Comparison of ENCODE assay signal across 8 cellular contexts in the genomic region with DNA sequence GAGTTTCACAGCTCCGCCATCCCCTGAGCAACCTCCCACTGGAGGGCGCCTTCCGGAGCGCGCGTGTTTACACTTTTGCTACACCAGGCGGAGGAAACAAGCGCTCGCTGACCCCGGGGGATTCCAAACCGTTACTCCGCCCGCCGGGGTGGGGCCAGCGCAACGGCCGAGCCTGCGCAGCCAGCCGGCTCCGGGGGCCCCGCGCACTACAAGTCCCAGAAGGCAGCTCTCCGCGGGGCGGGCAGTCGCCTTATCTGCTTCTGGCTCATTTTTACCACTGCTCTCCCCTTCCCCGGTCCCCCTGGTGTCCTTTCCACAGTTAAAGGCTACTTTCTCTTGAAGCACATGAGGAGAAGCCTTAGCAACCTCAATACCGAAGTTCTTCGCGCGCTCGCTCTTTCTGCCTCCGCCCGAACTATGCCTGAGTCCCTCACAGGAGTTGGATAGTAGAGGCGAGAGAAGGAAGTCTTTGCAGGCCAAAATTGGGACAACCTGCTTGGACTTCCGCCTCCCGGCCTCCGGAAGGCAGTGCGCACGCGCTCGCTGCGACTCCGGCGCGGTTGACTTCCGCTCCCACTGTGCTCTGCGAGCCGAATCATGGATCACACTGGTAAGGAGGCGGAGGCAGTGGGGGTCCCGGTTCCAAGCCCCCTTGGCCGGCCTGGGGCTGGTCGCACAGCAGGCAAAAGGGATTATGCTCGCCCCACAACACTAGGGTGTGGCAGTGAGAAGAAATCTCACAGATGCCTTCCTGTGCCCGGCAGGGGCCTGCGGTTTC. TPM values are rescaled to one million over a fixed set of nuclear protein-coding genes. Genes with fewer than 3 reads are reported as not detected.
DNase-seq lines count a peak whose midpoint lies in the region; ATAC-seq and TF ChIP-seq lines count a peak whose summit lies in the region.

A gene with protein sequence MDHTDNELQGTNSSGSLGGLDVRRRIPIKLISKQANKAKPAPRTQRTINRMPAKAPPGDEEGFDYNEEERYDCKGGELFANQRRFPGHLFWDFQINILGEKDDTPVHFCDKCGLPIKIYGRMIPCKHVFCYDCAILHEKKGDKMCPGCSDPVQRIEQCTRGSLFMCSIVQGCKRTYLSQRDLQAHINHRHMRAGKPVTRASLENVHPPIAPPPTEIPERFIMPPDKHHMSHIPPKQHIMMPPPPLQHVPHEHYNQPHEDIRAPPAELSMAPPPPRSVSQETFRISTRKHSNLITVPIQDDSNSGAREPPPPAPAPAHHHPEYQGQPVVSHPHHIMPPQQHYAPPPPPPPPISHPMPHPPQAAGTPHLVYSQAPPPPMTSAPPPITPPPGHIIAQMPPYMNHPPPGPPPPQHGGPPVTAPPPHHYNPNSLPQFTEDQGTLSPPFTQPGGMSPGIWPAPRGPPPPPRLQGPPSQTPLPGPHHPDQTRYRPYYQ (plus strand): TSS at position 576 of the 778 bp plus-strand sequence. CDS start 22 bp downstream, at position 598.

- H4K20me1 ChIP-seq in SK-N-SH (ENCODE audit: insufficient read depth), result peaks cover 40% of the 10 kb centered on the region

- no peaks in the 10 kb centered on the region for H3K27me3 ChIP-seq in SK-N-SH (ENCODE audit: insufficient read depth)

- H3K9me2 ChIP-seq in SK-N-SH, result no peaks in the 10 kb centered on the region

- H3K27ac ChIP-seq in SK-N-SH (ENCODE audit: low read depth in 2 of 2, low read length in 1 of 2), result peak within 1 kb of the TSS; percentile 98 to 100
- H3K27ac ChIP-seq in temporal lobe (ENCODE audit: low read depth, low read length), result peak within 1 kb of the TSS; percentile 88

- peak; percentile 69 for TF ChIP-seq RAD21 in SK-N-SH (IDR thresholded peaks at IDR 0.05; ENCODE audit: low read length)

- H3K4me2 ChIP-seq in SK-N-SH, result peak within 1 kb of the TSS; percentile 87

- peaks cover 47% of the 10 kb centered on the region for H3K4me1 Mint-ChIP-seq in activated naive CD4-positive, alpha-beta T cell treated with anti-CD3 and anti-CD28 coated beads, Interleukin-2, amount 50 U/mL, for 24 hours

- peak; percentile 87 for ATAC-seq in HG02588 (IDR thresholded peaks at IDR 0.05; ENCODE audit: unreplicated experiment)

- peaks cover 16% of the 10 kb centered on the region for H3F3A ChIP-seq in SK-N-SH (replicated peaks; ENCODE audit: insufficient read depth)

- H2AFZ ChIP-seq in SK-N-SH (ENCODE audit: low read depth), result peak within 1 kb of the TSS; percentile 97

- TF ChIP-seq CTCF in GM10266 (IDR thresholded peaks at IDR 0.05; ENCODE audit: control insufficient read depth, insufficient read depth, low read depth, missing control alignments) (peak; percentile 84), SK-N-SH (IDR thresholded peaks at IDR 0.05) (peak; percentile 93)

- H3K9me3 ChIP-seq in SK-N-SH, result no peaks in the 10 kb centered on the region

- POLR2A ChIA-PET in SK-N-SH (lab: Yijun Ruan, JAX), result interaction anchor here (0.5 to 3.2 kb wide), 23 partner anchors 9 to 575 kb away, joined by 3 to 19 read pairs (median 4); a partner anchor contains a TSS

- H3K36me3 Mint-ChIP-seq in activated naive CD4-positive, alpha-beta T cell treated with anti-CD3 and anti-CD28 coated beads, Interleukin-2, amount 50 U/mL, for 24 hours, result peaks cover 2% of the 10 kb centered on the region

- peak; percentile 88 for DNase-seq in GM10266 (ENCODE audit: extremely low spot score)
- peak; percentile 81 for DNase-seq in NCI-H1048 (lab: John Stamatoyannopoulos, UW)
- peak; percentile 97 for DNase-seq in SK-N-SH
- DNase-seq in glomerular endothelial cell (ENCODE audit: extremely low read depth, low read depth, low spot score), result peak; percentile 57
- DNase-seq in occipital lobe (lab: John Stamatoyannopoulos, UW), result peak; percentile 96

- peak in 1 of 2 experiments; percentile 59; a peak in 2 of 4 replicates for TF ChIP-seq EP300 in SK-N-SH (IDR thresholded peaks at IDR 0.05; ENCODE audit: borderline replicate concordance in 1 of 2, low read depth in 1 of 2, low read length in 1 of 2)

- CTCF ChIA-PET in SK-N-SH (lab: Yijun Ruan, JAX), result interaction anchor here (0.6 to 12.8 kb wide), 60 partner anchors 9 to 630 kb away, joined by 3 to 284 read pairs (median 4); a partner anchor contains a TSS

- H3K27me3 Mint-ChIP-seq in activated naive CD4-positive, alpha-beta T cell treated with anti-CD3 and anti-CD28 coated beads, Interleukin-2, amount 50 U/mL, for 24 hours, result no peaks in the 10 kb centered on the region

- peak within 1 kb of the TSS; percentile 86 for H3K9ac ChIP-seq in SK-N-SH

- peaks cover 49% of the 10 kb centered on the region for H3K79me2 ChIP-seq in SK-N-SH (ENCODE audit: insufficient read depth)

- H3K9me3 Mint-ChIP-seq in activated naive CD4-positive, alpha-beta T cell treated with anti-CD3 and anti-CD28 coated beads, Interleukin-2, amount 50 U/mL, for 24 hours, result no peaks in the 10 kb centered on the region

- H3K4me3 ChIP-seq in SK-N-SH (ENCODE audit: low read depth in 2 of 2, low read length in 1 of 2), result peak within 1 kb of the TSS; percentile 96 to 100

- peaks cover 7 to 20% of the 10 kb centered on the region in 2 experiments; a peak in 3 of 4 replicates for H3K4me1 ChIP-seq in SK-N-SH (ENCODE audit: control insufficient read depth in 1 of 2, insufficient read depth in 2 of 2, low read depth in 1 of 2, low read length in 1 of 2)

- H3K36me3 ChIP-seq in SK-N-SH (replicated peaks in 1 of 2; ENCODE audit: control insufficient read depth in 1 of 2, insufficient read depth in 2 of 2, low read length in 1 of 2), result peaks cover 19 to 23% of the 10 kb centered on the region in 2 experiments

- peak within 1 kb of the TSS; percentile 99 for H3K27ac Mint-ChIP-seq in activated naive CD4-positive, alpha-beta T cell treated with anti-CD3 and anti-CD28 coated beads, Interleukin-2, amount 50 U/mL, for 24 hours

- peak within 1 kb of the TSS; percentile 97 for H3K4me3 Mint-ChIP-seq in activated naive CD4-positive, alpha-beta T cell treated with anti-CD3 and anti-CD28 coated beads, Interleukin-2, amount 50 U/mL, for 24 hours

- WGBS in SK-N-SH (ENCODE audit: low lambda C conversion rate), result under 1% methylated on average over 48 of the region's 56 CpGs

TF ChIP-seq in SK-N-SH, 30 proteins besides CTCF, POLR2A, EP300 and RAD21 (continues in another document):
- TF ChIP-seq EZH2phosphoT487 (IDR thresholded peaks at IDR 0.05; ENCODE audit: borderline replicate concordance, low read depth), result no peak
- TF ChIP-seq CHD2 (IDR thresholded peaks at IDR 0.05; ENCODE audit: low read length, partially characterized antibody), result peak; percentile 71
- TF ChIP-seq TEAD4 (IDR thresholded peaks at IDR 0.05; ENCODE audit: borderline replicate concordance, insufficient read depth), result no peak
- TF ChIP-seq, protein P1, sequence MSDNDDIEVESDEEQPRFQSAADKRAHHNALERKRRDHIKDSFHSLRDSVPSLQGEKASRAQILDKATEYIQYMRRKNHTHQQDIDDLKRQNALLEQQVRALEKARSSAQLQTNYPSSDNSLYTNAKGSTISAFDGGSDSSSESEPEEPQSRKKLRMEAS (IDR thresholded peaks at IDR 0.05; ENCODE audit: low read depth), result peak; percentile 93
- TF ChIP-seq, protein P2, sequence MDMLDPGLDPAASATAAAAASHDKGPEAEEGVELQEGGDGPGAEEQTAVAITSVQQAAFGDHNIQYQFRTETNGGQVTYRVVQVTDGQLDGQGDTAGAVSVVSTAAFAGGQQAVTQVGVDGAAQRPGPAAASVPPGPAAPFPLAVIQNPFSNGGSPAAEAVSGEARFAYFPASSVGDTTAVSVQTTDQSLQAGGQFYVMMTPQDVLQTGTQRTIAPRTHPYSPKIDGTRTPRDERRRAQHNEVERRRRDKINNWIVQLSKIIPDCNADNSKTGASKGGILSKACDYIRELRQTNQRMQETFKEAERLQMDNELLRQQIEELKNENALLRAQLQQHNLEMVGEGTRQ (IDR thresholded peaks at IDR 0.05; ENCODE audit: borderline replicate concordance, low read depth, low read length), result no peak
- no peak for TF ChIP-seq RFX5 (IDR thresholded peaks at IDR 0.05; ENCODE audit: low read length)
- TF ChIP-seq, protein P3, sequence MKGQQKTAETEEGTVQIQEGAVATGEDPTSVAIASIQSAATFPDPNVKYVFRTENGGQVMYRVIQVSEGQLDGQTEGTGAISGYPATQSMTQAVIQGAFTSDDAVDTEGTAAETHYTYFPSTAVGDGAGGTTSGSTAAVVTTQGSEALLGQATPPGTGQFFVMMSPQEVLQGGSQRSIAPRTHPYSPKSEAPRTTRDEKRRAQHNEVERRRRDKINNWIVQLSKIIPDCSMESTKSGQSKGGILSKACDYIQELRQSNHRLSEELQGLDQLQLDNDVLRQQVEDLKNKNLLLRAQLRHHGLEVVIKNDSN (IDR thresholded peaks at IDR 0.05; ENCODE audit: borderline replicate concordance, low read depth), result no peak
- TF ChIP-seq GATA2 (CRISPR knock-in tag; IDR thresholded peaks at IDR 0.05), result peak; percentile 90
- peak; percentile 69 for TF ChIP-seq MXI1 (IDR thresholded peaks at IDR 0.05; ENCODE audit: low read depth, low read length)
- peak; percentile 85 for TF ChIP-seq TAF1 (IDR thresholded peaks at IDR 0.05; ENCODE audit: borderline replicate concordance, low read depth, low read length)
- TF ChIP-seq NFIC (IDR thresholded peaks at IDR 0.05; ENCODE audit: borderline replicate concordance), result peak; percentile 6; the same call in 1 of the 2 replicates
- TF ChIP-seq SMC3 (IDR thresholded peaks at IDR 0.05; ENCODE audit: low read depth, low read length), result peak; percentile 94
- TF ChIP-seq ELF1 (IDR thresholded peaks at IDR 0.05), result peak; percentile 98
- peak; percentile 99 for TF ChIP-seq FOXJ3 (CRISPR knock-in tag; IDR thresholded peaks at IDR 0.05)
- no peak for TF ChIP-seq JUND (IDR thresholded peaks at IDR 0.05)
- peak; percentile 93 for TF ChIP-seq GABPA (IDR thresholded peaks at IDR 0.05; ENCODE audit: low read depth)
- TF ChIP-seq YY1 (IDR thresholded peaks at IDR 0.05; ENCODE audit: low read depth), result peak; percentile 76
- peak; percentile 98 for TF ChIP-seq SIN3A (IDR thresholded peaks at IDR 0.05; ENCODE audit: borderline replicate concordance, low read depth, low read length)
- TF ChIP-seq FOXM1 (IDR thresholded peaks at IDR 0.05; ENCODE audit: low read depth), result peak; percentile 70
- TF ChIP-seq RCOR1 (IDR thresholded peaks at IDR 0.05; ENCODE audit: low read length), result peak; percentile 67; the same call in 1 of the 2 replicates
- TF ChIP-seq POLR2AphosphoS5 (IDR thresholded peaks at IDR 0.05; ENCODE audit: low read depth, low read length), result peak; percentile 83
- TF ChIP-seq RXRA (IDR thresholded peaks at IDR 0.05; ENCODE audit: borderline replicate concordance, low read depth), result 0 out of 2 replicates have a peak, but pooled peaks have one; percentile 35
- TF ChIP-seq MEF2A (IDR thresholded peaks at IDR 0.05; ENCODE audit: borderline replicate concordance, low read depth), result no peak

RNA-seq across cellular contexts. Expression of the gene that starts here (rescaled TPM):
- polyA plus RNA-seq in SK-N-SH (2012; rRNA removed), result 26.0 and 28.8 TPM in 2 replicates
- polyA plus RNA-seq in SK-N-SH (2012; cell fraction: cytosol; rRNA removed), result 28.1 and 30.1 TPM in 2 replicates
- polyA plus RNA-seq in SK-N-SH (2012; cell fraction: nucleus; rRNA removed), result 16.4 and 37.6 TPM in 2 replicates
- total RNA-seq in glomerular endothelial cell (14.6 and 22.3 TPM in 2 replicates), occipital lobe (24.5 TPM), temporal lobe (29.0 TPM)

Comparison
In these comparisons a context has a peak if more than half of its experiments do, and no peak if none do; other contexts are left out.
1. Peak in every context shown above with its lines: DNase-seq, ATAC-seq, H3K4me3 ChIP-seq and H3K27ac ChIP-seq.